In genomic region chr16:30318647-30319046, GRCh38 we compare ENCODE assay signal across 8 cellular contexts. TPM values are rescaled to one million over a fixed set of nuclear protein-coding genes. Genes with fewer than 3 reads are reported as not detected.
DNase-seq lines count a peak whose midpoint lies in the region; ATAC-seq, FAIRE-seq and TF ChIP-seq lines count a peak whose summit lies in the region.
"Not testable (repeated sequence)": the region's sequence is repeated elsewhere in the genome, so short reads cannot be mapped to it uniquely, and the experiment has no call there.
"Had no signal": no experiment of that assay in that cellular context is flagged by ENCODE, and none has a peak within 500 bp of the region (broad histone marks: within the 10 kb centered on the region; RNA-seq: fewer than 3 reads in every experiment).

No MANE protein-coding gene starts in this region.

- H3K4me3 ChIP-seq in SU-DHL-6 (ENCODE audit: insufficient read depth, low read length, poor library complexity, severe bottlenecking); small intestine (ENCODE audit: low read depth in 1 of 2, low read length in 2 of 2): not testable (repeated sequence)

- DNase-seq in H54 (ENCODE audit: insufficient read length, low spot score); activated T-cell treated with anti-CD3 and anti-CD28 coated beads, Interleukin-2, amount 50 U/mL, for 72 hours; naive thymus-derived CD8-positive, alpha-beta T cell; small intestine: not testable (repeated sequence)

- not testable (repeated sequence) for H3K9ac ChIP-seq in SU-DHL-6 (ENCODE audit: low read length)

- peak overlapping the region; percentile 47; the same call in 1 of the 2 replicates for H3K27ac ChIP-seq in SU-DHL-6 (ENCODE audit: low read depth, low read length)
- H3K27ac ChIP-seq in small intestine (ENCODE audit: low read depth in 1 of 2, low read length in 1 of 2) = not testable (repeated sequence)

- POLR2A ChIA-PET in naive thymus-derived CD8-positive, alpha-beta T cell (lab: Charles Lee) = interaction anchor here (0.6 kb wide), 1 partner anchor 408 kb away, joined by 4 read pairs; no protein-coding TSS in a partner anchor

- not testable (repeated sequence) for H3F3A ChIP-seq in SU-DHL-6 (ENCODE audit: insufficient read depth)

- H3K4me1 ChIP-seq in small intestine (ENCODE audit: control insufficient read depth in 2 of 2, insufficient read depth in 1 of 2, low read depth in 1 of 2, low read length in 1 of 2) = not testable (repeated sequence)

- TF ChIP-seq POLR2A in H54 (IDR thresholded peaks at IDR 0.05; ENCODE audit: low read depth, low read length) = not testable (repeated sequence)

- H2AFZ ChIP-seq in SU-DHL-6 (ENCODE audit: low read depth, low read length, severe bottlenecking) = not testable (repeated sequence)

- H3K9me3 Mint-ChIP-seq in activated T-cell treated with anti-CD3 and anti-CD28 coated beads, Interleukin-2, amount 50 U/mL, for 72 hours; naive thymus-derived CD8-positive, alpha-beta T cell: not testable (repeated sequence)

- not testable (repeated sequence) for H3K9me2 ChIP-seq in SU-DHL-6 (replicated peaks; ENCODE audit: insufficient read depth, low read length)

- peak; percentile 41 for FAIRE-seq in H54 (lab: Jason Lieb, UNC)
- FAIRE-seq in small intestine (lab: Jason Lieb, UNC) = peak; percentile 10

- not testable (repeated sequence) for H3K9me3 ChIP-seq in SU-DHL-6 (ENCODE audit: insufficient read depth, low read length); small intestine (ENCODE audit: control insufficient read depth, low read depth)

- H3K79me2 ChIP-seq in SU-DHL-6 (ENCODE audit: insufficient read depth, low read length) = peaks cover 75% of the 10 kb centered on the region

- ATAC-seq in activated T-cell treated with anti-CD3 and anti-CD28 coated beads, Interleukin-2, amount 50 U/mL, for 72 hours (replicated peaks in 1 of 2) = not testable (repeated sequence)
- peak; percentile 53 to 65 for ATAC-seq in naive thymus-derived CD8-positive, alpha-beta T cell

- not testable (repeated sequence) for H3K36me3 Mint-ChIP-seq in activated T-cell treated with anti-CD3 and anti-CD28 coated beads, Interleukin-2, amount 50 U/mL, for 72 hours (ENCODE audit: insufficient read depth in 2 of 2)
- peaks cover 0 to 14% (median 0%) of the 10 kb centered on the region in 3 donors for H3K36me3 Mint-ChIP-seq in naive thymus-derived CD8-positive, alpha-beta T cell

- H4K20me1 ChIP-seq in SU-DHL-6 (ENCODE audit: low read depth, low read length) = not testable (repeated sequence)

- not testable (repeated sequence) for H3K4me3 Mint-ChIP-seq in activated T-cell treated with anti-CD3 and anti-CD28 coated beads, Interleukin-2, amount 50 U/mL, for 72 hours; naive thymus-derived CD8-positive, alpha-beta T cell

- not testable (repeated sequence) for TF ChIP-seq CTCF in SU-DHL-6 (IDR thresholded peaks at IDR 0.05; ENCODE audit: insufficient read depth, low read length, poor library complexity, severe bottlenecking)

- 65 to 77% (median 72%) methylated on average over 1 to 2 of the region's 2 CpGs for WGBS in small intestine, 3 donors

- peak overlapping the region; percentile 72 for H3K27ac Mint-ChIP-seq in activated T-cell treated with anti-CD3 and anti-CD28 coated beads, Interleukin-2, amount 50 U/mL, for 72 hours
- peak overlapping the region in 1 of 10 donors; percentile 41 for H3K27ac Mint-ChIP-seq in naive thymus-derived CD8-positive, alpha-beta T cell

- H3K27me3 Mint-ChIP-seq in activated T-cell treated with anti-CD3 and anti-CD28 coated beads, Interleukin-2, amount 50 U/mL, for 72 hours (ENCODE audit: low read depth); naive thymus-derived CD8-positive, alpha-beta T cell: not testable (repeated sequence)

- not testable (repeated sequence) for H3K27me3 ChIP-seq in SU-DHL-6 (ENCODE audit: low read length); small intestine (ENCODE audit: control insufficient read depth in 2 of 2, insufficient read depth in 2 of 2, low read length in 2 of 2)

- not testable (repeated sequence) for H3K4me2 ChIP-seq in SU-DHL-6 (ENCODE audit: low read depth, low read length, poor library complexity, severe bottlenecking)

- peaks cover 23% of the 10 kb centered on the region for H3K4me1 Mint-ChIP-seq in activated T-cell treated with anti-CD3 and anti-CD28 coated beads, Interleukin-2, amount 50 U/mL, for 72 hours (ENCODE audit: low read depth)
- peaks cover 8 to 32% (median 19%) of the 10 kb centered on the region in 4 donors for H3K4me1 Mint-ChIP-seq in naive thymus-derived CD8-positive, alpha-beta T cell

- H3K36me3 ChIP-seq in SU-DHL-6 (ENCODE audit: low read length); small intestine (ENCODE audit: control insufficient read depth in 2 of 2, insufficient read depth in 2 of 2, low read length in 2 of 2): not testable (repeated sequence)

RNA-seq across cellular contexts. Expression of gene CD2BP2, which starts 36.5 kb away (rescaled TPM):
- 10 to 100 TPM; 61.9 to 63.5 TPM for total RNA-seq in activated T-cell treated with anti-CD3 and anti-CD28 coated beads, Interleukin-2, amount 50 U/mL, for 72 hours
- total RNA-seq in naive thymus-derived CD8-positive, alpha-beta T cell = 10 to 100 TPM; 62.9 to 66.8 TPM
- polyA plus RNA-seq in naive thymus-derived CD8-positive, alpha-beta T cell = 10 to 100 TPM; 20.6 to 21.9 (median 21.7) TPM
- 10 to 100 TPM; 30.0 to 43.5 (median 36.6) TPM for polyA plus RNA-seq in small intestine

RNA-seq across cellular contexts. Expression of gene TBC1D10B, which starts 51.6 kb away (rescaled TPM):
- 10 to 100 TPM; 48.0 to 50.7 TPM for total RNA-seq in activated T-cell treated with anti-CD3 and anti-CD28 coated beads, Interleukin-2, amount 50 U/mL, for 72 hours
- total RNA-seq in naive thymus-derived CD8-positive, alpha-beta T cell = 10 to 100 TPM; 32.9 to 36.9 TPM
- polyA plus RNA-seq in naive thymus-derived CD8-positive, alpha-beta T cell = 10 to 100 TPM in 1 of 3 donors, 1 to 10 TPM in 2; 6.6 to 10.5 (median 7.3) TPM
- 10 to 100 TPM; 30.8 to 46.1 (median 43.0) TPM for polyA plus RNA-seq in small intestine

RNA-seq across cellular contexts. Expression of gene MYL11, which starts 56.0 kb away (rescaled TPM):
- 1 to 10 TPM in 1 of 2 donors, not detected in 1; 2.0 TPM for total RNA-seq in activated T-cell treated with anti-CD3 and anti-CD28 coated beads, Interleukin-2, amount 50 U/mL, for 72 hours
- 1 to 10 TPM in 1 of 2 experiments, not detected in 1; 1.9 TPM for total RNA-seq in naive thymus-derived CD8-positive, alpha-beta T cell
- polyA plus RNA-seq in naive thymus-derived CD8-positive, alpha-beta T cell = 1 to 10 TPM in 2 of 3 donors, not detected in 1; 1.1 to 4.2 TPM
- 1 to 10 TPM in 1 of 3 donors, under 1 TPM in 1, not detected in 1; 0.82 to 1.9 TPM for polyA plus RNA-seq in small intestine
- total RNA-seq: A172, B cell, Calu3 had no signal
